Comparison of ENCODE assay signal across 15 cellular contexts in genomic region chr13:23810842-23811241, GRCh38.
DNase-seq lines count a peak whose midpoint lies in the region; ATAC-seq and TF ChIP-seq lines count a peak whose summit lies in the region.
"Had no signal": no experiment of that assay in that cellular context is flagged by ENCODE, and none has a peak within 500 bp of the region (broad histone marks: within the 10 kb centered on the region; RNA-seq: fewer than 3 reads in every experiment).

No MANE protein-coding gene starts in this region.

- H3K79me2 ChIP-seq in DOHH2 (ENCODE audit: control insufficient read depth, low read length) = no peaks in the 10 kb centered on the region

- no peaks in the 10 kb centered on the region for H3K9me3 ChIP-seq in DOHH2 (ENCODE audit: control insufficient read depth, insufficient read depth, low read length)
- H3K9me3 ChIP-seq: suprapubic skin had no signal

- H3K27ac ChIP-seq in DOHH2 (ENCODE audit: low read depth, low read length) = no peak overlapping the region
- H3K27ac ChIP-seq: suprapubic skin had no signal

- peaks cover 25% of the 10 kb centered on the region for H3K4me1 ChIP-seq in DOHH2 (ENCODE audit: control insufficient read depth, low read length)

- H3K27me3 Mint-ChIP-seq in activated T-cell treated with anti-CD3 and anti-CD28 coated beads, Interleukin-2, amount 50 U/mL, for 4 hours (ENCODE audit: low read depth) = no peaks in the 10 kb centered on the region

- H3K27me3 ChIP-seq in DOHH2 (ENCODE audit: control insufficient read depth, low read length) = peaks cover 20% of the 10 kb centered on the region
- H3K27me3 ChIP-seq: suprapubic skin had no signal

- H4K20me1 ChIP-seq in DOHH2 (ENCODE audit: control insufficient read depth, insufficient read depth, low read depth, low read length) = peaks cover 13% of the 10 kb centered on the region; the same call in 1 of the 2 replicates

- no peak overlapping the region for H3K4me3 Mint-ChIP-seq in activated T-cell treated with anti-CD3 and anti-CD28 coated beads, Interleukin-2, amount 50 U/mL, for 4 hours

- no peak overlapping the region for H3K4me2 ChIP-seq in DOHH2 (ENCODE audit: low read length)

- H3K36me3 Mint-ChIP-seq in activated T-cell treated with anti-CD3 and anti-CD28 coated beads, Interleukin-2, amount 50 U/mL, for 4 hours (ENCODE audit: insufficient read depth) = peaks cover 5% of the 10 kb centered on the region

- no peaks in the 10 kb centered on the region for H3K36me3 ChIP-seq in DOHH2 (ENCODE audit: control insufficient read depth, low read length)

- TF ChIP-seq CTCF in DOHH2 (IDR thresholded peaks at IDR 0.05; ENCODE audit: low read depth, low read length, poor library complexity, severe bottlenecking) = peak; percentile 51

- H3K9me2 ChIP-seq in DOHH2 (replicated peaks; ENCODE audit: control insufficient read depth, low read length) = no peaks in the 10 kb centered on the region

- H3K4me1 Mint-ChIP-seq in activated T-cell treated with anti-CD3 and anti-CD28 coated beads, Interleukin-2, amount 50 U/mL, for 4 hours (ENCODE audit: low read depth) = no peaks in the 10 kb centered on the region

- H3K4me3 ChIP-seq in DOHH2 (ENCODE audit: low read length) = no peak overlapping the region
- H3K4me3 ChIP-seq: lung, suprapubic skin had no signal

- peak; percentile 33 for ATAC-seq in GM21576 (IDR thresholded peaks at IDR 0.05; ENCODE audit: unreplicated experiment)
- no peak for ATAC-seq in HG02759 (IDR thresholded peaks at IDR 0.05; ENCODE audit: unreplicated experiment)
- ATAC-seq in left lobe of liver = no peak
- no peak for ATAC-seq in activated T-cell treated with anti-CD3 and anti-CD28 coated beads, Interleukin-2, amount 50 U/mL, for 4 hours

- peak; percentile 18 for DNase-seq in NOMO-1 treated with dmso at 0.1 percent for 144 hours (lab: John Stamatoyannopoulos, UW; ENCODE audit: unreplicated experiment)
- DNase-seq in medulla oblongata (ENCODE audit: extremely low spot score) = peak; percentile 27
- no peak for DNase-seq in left lobe of liver (ENCODE audit: low spot score)
- no peak for DNase-seq in activated T-cell treated with anti-CD3 and anti-CD28 coated beads, Interleukin-2, amount 50 U/mL, for 4 hours
- no peak for DNase-seq in NCI-H2227 (lab: John Stamatoyannopoulos, UW; ENCODE audit: unreplicated experiment)
- DNase-seq: activated CD4-positive, alpha-beta T cell treated with anti-CD3 and anti-CD28 coated beads for 4 hours; activated effector memory CD4-positive, alpha-beta T cell treated with Interleukin-2 at 50 U/mL for 16 hours; cortex of kidney; NCI-H1092; NCI-H524 treated with DMSO at 0.1 percent for 48 hours had no signal

- no peaks in the 10 kb centered on the region for H3K9me3 Mint-ChIP-seq in activated T-cell treated with anti-CD3 and anti-CD28 coated beads, Interleukin-2, amount 50 U/mL, for 4 hours

- H3F3A ChIP-seq in DOHH2 (ENCODE audit: control insufficient read depth, insufficient read depth) = peaks cover 11% of the 10 kb centered on the region

Comparison
In these comparisons a context has a peak if more than half of its experiments do, and no peak if none do; other contexts are left out.
1. DNase-seq: peak in NOMO-1 treated with dmso at 0.1 percent for 144 hours (single experiment) and medulla oblongata (single experiment); none in left lobe of liver (single experiment), activated T-cell treated with anti-CD3 and anti-CD28 coated beads, Interleukin-2, amount 50 U/mL, for 4 hours (single experiment) and NCI-H2227 (single experiment).